In the genomic region with DNA sequence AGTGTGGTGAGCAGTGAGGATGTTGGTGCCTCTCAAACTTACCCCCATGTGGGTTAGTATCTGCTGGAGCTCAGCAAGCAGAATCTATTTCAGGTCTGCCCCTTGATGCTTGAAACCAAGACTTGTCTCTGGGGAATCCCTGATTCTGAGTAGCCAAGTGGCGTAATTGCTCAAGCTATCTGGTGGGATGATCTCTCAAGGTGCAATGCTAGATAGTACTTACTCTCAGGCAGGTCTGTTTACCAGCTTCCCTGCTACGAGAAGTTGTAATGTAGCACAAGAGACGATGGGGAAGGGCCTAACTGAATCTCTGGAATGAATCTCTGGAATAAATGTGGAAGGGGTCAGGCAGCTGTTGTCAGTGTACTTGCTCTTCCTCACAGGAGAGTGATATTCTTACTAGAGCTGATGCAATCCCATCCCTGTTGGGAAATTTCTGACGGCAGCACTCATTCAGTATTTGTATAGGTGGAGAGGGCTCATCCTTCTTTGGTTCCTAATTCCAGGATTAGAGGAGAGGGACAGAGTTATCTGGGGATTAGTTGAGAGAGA, we compare ENCODE assay signal across 8 cellular contexts.
DNase-seq lines count a peak whose midpoint lies in the region; ATAC-seq and TF ChIP-seq lines count a peak whose summit lies in the region.

No MANE protein-coding gene starts in this region.

- no peaks in the 10 kb centered on the region for H3K36me3 ChIP-seq in stomach

- DNase-seq in AG04450 (ENCODE audit: low read depth, low spot score), result peak; percentile 43
- no peak for DNase-seq in T-helper 17 cell
- DNase-seq in germinal center (ENCODE audit: low spot score), result peak; percentile 68
- no peak for DNase-seq in stomach
- no peak for DNase-seq in lower leg skin (ENCODE audit: low spot score in 2 of 2)
- no peak for DNase-seq in NOMO-1 treated with DMSO at 0.1 percent for 48 hours (lab: John Stamatoyannopoulos, UW; ENCODE audit: unreplicated experiment)

- peak overlapping the region; percentile 94 for H3K27ac Mint-ChIP-seq in T-helper 17 cell

- H3K4me3 ChIP-seq in AG04450 (ENCODE audit: low read depth, low read length), result peak overlapping the region; percentile 51
- H3K4me3 ChIP-seq in stomach, result peak overlapping the region; percentile 0 to 32 (median 4)
- H3K4me3 ChIP-seq in lower leg skin (ENCODE audit: low read depth, poor library complexity, severe bottlenecking), result no peak overlapping the region

- H3K36me3 Mint-ChIP-seq in T-helper 17 cell (ENCODE audit: low read depth), result peaks cover 9% of the 10 kb centered on the region

- peaks cover 60% of the 10 kb centered on the region for H3K4me1 Mint-ChIP-seq in T-helper 17 cell

- H3K27ac ChIP-seq in AG04450 (ENCODE audit: low read depth, low read length) (peak overlapping the region; percentile 40), stomach (peak overlapping the region in 4 of 5 donors; percentile 68 to 86 (median 82))

- POLR2A ChIA-PET in AG04450 (lab: Yijun Ruan, JAX), result interaction anchor here (0.6 kb wide), 1 partner anchor 1257 kb away, joined by 3 read pairs; a partner anchor contains a TSS

- intact Hi-C loops in stomach (cut with DNase I; ENCODE audit: low total_unique reads), result no loop called here
- intact Hi-C loops in lower leg skin (cut with DNase I; ENCODE audit: low total_unique reads), result no loop called here

- no peaks in the 10 kb centered on the region for H3K9me3 ChIP-seq in AG04450 (ENCODE audit: control insufficient read depth, insufficient read depth, low read length)
- no peaks in the 10 kb centered on the region for H3K9me3 ChIP-seq in T-helper 17 cell (ENCODE audit: control insufficient read depth, low read length, poor library complexity, severe bottlenecking)
- H3K9me3 ChIP-seq in stomach, result no peaks in the 10 kb centered on the region

- peak overlapping the region; percentile 69 for H3K4me3 Mint-ChIP-seq in T-helper 17 cell

- TF ChIP-seq POLR2A in stomach (IDR thresholded peaks at IDR 0.05) (no peak), lower leg skin (IDR thresholded peaks at IDR 0.05) (no peak)

- TF ChIP-seq CTCF in AG04450 (IDR thresholded peaks at IDR 0.05; ENCODE audit: low read depth, low read length), result no peak
- TF ChIP-seq CTCF in stomach (IDR thresholded peaks at IDR 0.05), result no peak
- TF ChIP-seq CTCF in lower leg skin (IDR thresholded peaks at IDR 0.05), result no peak

- CTCF ChIA-PET in AG04450 (lab: Charles Lee), result interaction anchor here (1.1 to 2.8 kb wide), 3 partner anchors 18 to 171 kb away, joined by 3 to 15 read pairs (median 13); no protein-coding TSS in a partner anchor

- H3K27me3 ChIP-seq in AG04450 (ENCODE audit: control insufficient read depth, insufficient read depth, low read length) (no peaks in the 10 kb centered on the region), stomach (no peaks in the 10 kb centered on the region)

- ATAC-seq in GM18520 (IDR thresholded peaks at IDR 0.05; ENCODE audit: unreplicated experiment) (peak; percentile 36), HG03064 (IDR thresholded peaks at IDR 0.05; ENCODE audit: low read depth, unreplicated experiment) (peak; percentile 63), T-helper 17 cell (peak; percentile 69)

- TF ChIP-seq EP300 in stomach (IDR thresholded peaks at IDR 0.05), result no peak

- 66 to 85% (median 79%) methylated on average over 4 of the region's 4 CpGs for WGBS in stomach, 5 donors
- 35 to 40% methylated on average over 4 of the region's 4 CpGs for WGBS in lower leg skin, 2 donors

- H3K27me3 Mint-ChIP-seq in T-helper 17 cell, result no peaks in the 10 kb centered on the region

- H3K4me1 ChIP-seq in stomach, result peaks cover 33 to 84% (median 60%) of the 10 kb centered on the region in 4 donors

Comparison
In these comparisons a context has a peak if more than half of its experiments do, and no peak if none do; other contexts are left out.
1. DNase-seq: peak in AG04450 (single experiment) and germinal center (single experiment); none in T-helper 17 cell (0 of 3), stomach (single experiment), lower leg skin (0 of 2) and NOMO-1 treated with DMSO at 0.1 percent for 48 hours (single experiment).
2. Peak in every context shown above with its lines, with median percentiles within 50 percentile points of each other: ATAC-seq.